Comparison of ENCODE assay signal across 1 cellular context in the genomic region with DNA sequence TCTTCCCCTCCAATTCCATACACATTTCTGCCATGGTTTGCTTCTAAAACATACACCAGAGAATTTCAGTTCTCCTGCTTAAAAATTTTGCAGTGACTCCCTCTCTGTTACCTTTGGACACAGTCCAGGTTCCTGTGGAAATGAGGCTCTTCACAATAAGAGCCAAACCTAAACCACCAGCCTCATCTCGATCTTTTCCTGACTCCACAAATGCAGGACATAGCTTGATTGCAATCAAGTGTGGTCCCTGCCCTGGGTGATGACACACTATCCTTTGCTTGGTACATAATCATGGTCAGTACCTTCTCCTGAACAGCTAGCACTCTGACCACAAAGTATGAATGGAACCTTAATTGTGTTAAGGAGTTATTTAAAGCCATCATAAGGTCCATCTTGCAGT.
TF ChIP-seq lines count a peak whose summit lies in the region.

No MANE protein-coding gene starts in this region.

TF ChIP-seq in HepG2, 621 proteins besides CTCF, POLR2A, EP300 and RAD21 (continued from another document):
- TF ChIP-seq ZNF615 (CRISPR knock-in tag; IDR thresholded peaks at IDR 0.05; ENCODE audit: borderline replicate concordance) (no peak), ZNF543 (CRISPR knock-in tag; IDR thresholded peaks at IDR 0.05) (no peak), ZNF30 (CRISPR knock-in tag; IDR thresholded peaks at IDR 0.05) (no peak), HNRNPLL (IDR thresholded peaks at IDR 0.05; ENCODE audit: low read depth, low read length, poor library complexity, severe bottlenecking) (no peak), MBD4 (IDR thresholded peaks at IDR 0.05; ENCODE audit: borderline replicate concordance, low read length) (no peak)
